26 cellular contexts compared by ENCODE assay signal in genomic region chr3:140053011-140053702, GRCh38.
DNase-seq lines count a peak whose midpoint lies in the region; ATAC-seq, FAIRE-seq and TF ChIP-seq lines count a peak whose summit lies in the region.
"Had no signal": no experiment of that assay in that cellular context is flagged by ENCODE, and none has a peak within 500 bp of the region (broad histone marks: within the 10 kb centered on the region; RNA-seq: fewer than 3 reads in every experiment).

No MANE protein-coding gene starts in this region.

- TF ChIP-seq CTCF in epithelial cell of proximal tubule (conservative IDR thresholded peaks at IDR 0.05; ENCODE audit: low read depth, low read length) (no peak), neural progenitor cell (IDR thresholded peaks at IDR 0.05) (no peak)

- H3K36me3 ChIP-seq in neural progenitor cell, result no peaks in the 10 kb centered on the region
- H3K36me3 ChIP-seq: cardiac muscle cell, left lung, tibial artery had no signal

- no peaks in the 10 kb centered on the region for H3K9me3 Mint-ChIP-seq in neural progenitor cell
- H3K9me3 Mint-ChIP-seq: activated naive CD4-positive, alpha-beta T cell treated with anti-CD3 and anti-CD28 coated beads for 36 hours; activated T-cell treated with anti-CD3 and anti-CD28 coated beads, Interleukin-2, amount 50 U/mL, for 4 hours; CD8-positive, alpha-beta T cell; stimulated activated naive CD8-positive, alpha-beta T cell treated with anti-CD3 and anti-CD28 coated beads, Interleukin-15, Interleukin-2, amounts not matched to agents 100 ng/mL and 50 ng/mL, for 24 hours; T-cell had no signal

- no peak for ATAC-seq in HG02973 (IDR thresholded peaks at IDR 0.05; ENCODE audit: unreplicated experiment)
- ATAC-seq: activated T-cell treated with anti-CD3 and anti-CD28 coated beads, Interleukin-2, amount 50 U/mL, for 4 hours; CD8-positive, alpha-beta T cell; left lung; T-cell had no signal

- H3K4me3 ChIP-seq in epithelial cell of proximal tubule (ENCODE audit: low read depth, low read length) (no peak overlapping the region), neural progenitor cell (no peak overlapping the region)
- H3K4me3 ChIP-seq: cardiac muscle cell, left lung, tibial artery had no signal

- H3F3A ChIP-seq in neural progenitor cell (ENCODE audit: low read depth), result no peaks in the 10 kb centered on the region

- H3K27me3 Mint-ChIP-seq in neural progenitor cell (ENCODE audit: insufficient read depth, low read depth), result peaks cover 5% of the 10 kb centered on the region

- DNase-seq in Caki2 (ENCODE audit: low read depth), result peak; percentile 68
- peak; percentile 29 for DNase-seq in M059J (ENCODE audit: low read depth)
- DNase-seq in epithelial cell of proximal tubule (ENCODE audit: low read depth), result peak; percentile 12
- no peak for DNase-seq in neural progenitor cell (ENCODE audit: low spot score)
- no peak for DNase-seq in AG08395 (ENCODE audit: low spot score)
- DNase-seq in activated CD4-positive, alpha-beta T cell treated with anti-CD3 and anti-CD28 coated beads, Interleukin-2, amount 50 U/mL, for 48 hours, result no peak
- DNase-seq in H54 (ENCODE audit: insufficient read length, low spot score), result no peak
- DNase-seq: activated naive CD4-positive, alpha-beta T cell treated with anti-CD3 and anti-CD28 coated beads for 36 hours; activated T-cell treated with anti-CD3 and anti-CD28 coated beads, Interleukin-2, amount 50 U/mL, for 4 hours; amygdala; CD8-positive, alpha-beta T cell; dermis blood vessel endothelial cell; glutamatergic neuron; Kasumi-1; left lung; NCI-H1048; NCI-H2029 treated with DMSO at 0.1 percent for 48 hours; stimulated activated CD4-positive, alpha-beta T cell treated with anti-CD3 and anti-CD28 coated beads, Interleukin-4, amount 100 ng/mL, for 4 hours; T-cell; tibial artery had no signal

- H4K20me1 ChIP-seq in neural progenitor cell (ENCODE audit: low read depth), result no peaks in the 10 kb centered on the region

- H2AFZ ChIP-seq in neural progenitor cell (replicated peaks), result no peak overlapping the region

- peaks cover 4% of the 10 kb centered on the region for H3K4me1 ChIP-seq in neural progenitor cell
- H3K4me1 ChIP-seq: left lung, tibial artery had no signal

- FAIRE-seq in H54 (lab: Jason Lieb, UNC), result no peak
- FAIRE-seq: TTC549 had no signal

- peaks cover 29% of the 10 kb centered on the region for H3K4me1 Mint-ChIP-seq in neural progenitor cell
- H3K4me1 Mint-ChIP-seq: T-cell had no signal

- TF ChIP-seq POLR2A in H54 (IDR thresholded peaks at IDR 0.05; ENCODE audit: low read depth, low read length), result no peak

- no peaks in the 10 kb centered on the region for H3K36me3 Mint-ChIP-seq in neural progenitor cell
- H3K36me3 Mint-ChIP-seq: CD8-positive, alpha-beta T cell; mesothelial cell of epicardium; T-cell had no signal

- no peaks in the 10 kb centered on the region for H3K27me3 ChIP-seq in neural progenitor cell
- H3K27me3 ChIP-seq: cardiac muscle cell, left lung, tibial artery had no signal

- peak overlapping the region; percentile 87 for H3K27ac Mint-ChIP-seq in neural progenitor cell
- H3K27ac Mint-ChIP-seq: activated naive CD4-positive, alpha-beta T cell treated with anti-CD3 and anti-CD28 coated beads for 36 hours; CD8-positive, alpha-beta T cell; mesothelial cell of epicardium; stimulated activated naive CD8-positive, alpha-beta T cell treated with anti-CD3 and anti-CD28 coated beads, Interleukin-15, Interleukin-2, amounts not matched to agents 100 ng/mL and 50 ng/mL, for 24 hours; T-cell had no signal

- in situ Hi-C loops in Caki2 (cut with HindIII; ENCODE audit: low pct_unique_long_range_greater_than_20kb, low sequenced_read_pairs), result no loop called here

- H3K9ac ChIP-seq in neural progenitor cell, result no peak overlapping the region

- no peak overlapping the region for H3K4me2 ChIP-seq in neural progenitor cell

- no peak overlapping the region for H3K27ac ChIP-seq in neural progenitor cell
- H3K27ac ChIP-seq: cardiac muscle cell, left lung, RWPE1, tibial artery had no signal

- H3K4me3 Mint-ChIP-seq in neural progenitor cell, result no peak overlapping the region
- H3K4me3 Mint-ChIP-seq: activated naive CD4-positive, alpha-beta T cell treated with anti-CD3 and anti-CD28 coated beads for 36 hours; activated T-cell treated with anti-CD3 and anti-CD28 coated beads, Interleukin-2, amount 50 U/mL, for 4 hours; CD8-positive, alpha-beta T cell; mesothelial cell of epicardium; stimulated activated naive CD8-positive, alpha-beta T cell treated with anti-CD3 and anti-CD28 coated beads, Interleukin-15, Interleukin-2, amounts not matched to agents 100 ng/mL and 50 ng/mL, for 24 hours; T-cell had no signal

- no peaks in the 10 kb centered on the region for H3K79me2 ChIP-seq in neural progenitor cell (ENCODE audit: low read depth)

- no peaks in the 10 kb centered on the region for H3K9me3 ChIP-seq in neural progenitor cell (ENCODE audit: low read depth)
- H3K9me3 ChIP-seq: tibial artery had no signal

Comparison
In these comparisons a context has a peak if more than half of its experiments do, and no peak if none do; other contexts are left out.
1. DNase-seq: peak in Caki2 (single experiment), M059J (single experiment) and epithelial cell of proximal tubule (single experiment); none in neural progenitor cell (single experiment), AG08395 (single experiment), activated CD4-positive, alpha-beta T cell treated with anti-CD3 and anti-CD28 coated beads, Interleukin-2, amount 50 U/mL, for 48 hours (0 of 2) and H54 (single experiment).